ENCODE assay signal across 2 cellular contexts in the genomic region with DNA sequence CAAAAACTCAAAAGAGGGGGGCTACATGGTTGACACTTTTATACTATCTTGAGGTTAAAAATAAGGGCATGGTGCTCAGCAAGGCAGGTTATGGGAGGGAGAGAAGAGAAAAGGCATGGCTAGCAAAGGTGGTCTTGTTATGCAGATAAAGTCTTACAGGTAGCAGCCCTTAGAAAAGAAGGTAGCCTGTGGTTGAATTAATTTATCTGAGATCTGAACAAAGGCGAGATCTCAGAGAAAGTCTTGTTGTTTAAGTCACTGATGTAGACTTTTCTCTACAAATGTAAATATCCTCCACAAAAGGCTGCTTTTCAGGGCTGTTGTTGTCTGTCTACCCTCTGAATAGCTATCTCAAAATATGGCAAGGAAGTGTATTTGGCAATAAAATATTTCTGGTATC.
TF ChIP-seq lines count a peak whose summit lies in the region.

No MANE protein-coding gene starts in this region.

TF ChIP-seq in GM23338, 12 proteins besides CTCF, POLR2A, EP300 and RAD21 (continues in another document):
- TF ChIP-seq EZH2phosphoT487 (IDR thresholded peaks at IDR 0.05; ENCODE audit: unreplicated experiment) (no peak), JUNB (IDR thresholded peaks at IDR 0.05; ENCODE audit: unreplicated experiment) (no peak), REST (IDR thresholded peaks at IDR 0.05; ENCODE audit: unreplicated experiment) (no peak), POLR2AphosphoS5 (IDR thresholded peaks at IDR 0.05; ENCODE audit: low read depth) (no peak), EZH2 (IDR thresholded peaks at IDR 0.05; ENCODE audit: low read depth, unreplicated experiment) (no peak), NANOG (IDR thresholded peaks at IDR 0.05; ENCODE audit: borderline replicate concordance) (peak; percentile 49; the same call in 1 of the 2 replicates), STAT1 (IDR thresholded peaks at IDR 0.05; ENCODE audit: unreplicated experiment) (no peak)
- TF ChIP-seq, protein P1, sequence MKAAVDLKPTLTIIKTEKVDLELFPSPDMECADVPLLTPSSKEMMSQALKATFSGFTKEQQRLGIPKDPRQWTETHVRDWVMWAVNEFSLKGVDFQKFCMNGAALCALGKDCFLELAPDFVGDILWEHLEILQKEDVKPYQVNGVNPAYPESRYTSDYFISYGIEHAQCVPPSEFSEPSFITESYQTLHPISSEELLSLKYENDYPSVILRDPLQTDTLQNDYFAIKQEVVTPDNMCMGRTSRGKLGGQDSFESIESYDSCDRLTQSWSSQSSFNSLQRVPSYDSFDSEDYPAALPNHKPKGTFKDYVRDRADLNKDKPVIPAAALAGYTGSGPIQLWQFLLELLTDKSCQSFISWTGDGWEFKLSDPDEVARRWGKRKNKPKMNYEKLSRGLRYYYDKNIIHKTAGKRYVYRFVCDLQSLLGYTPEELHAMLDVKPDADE (IDR thresholded peaks at IDR 0.05) = no peak
- TF ChIP-seq, protein P2, sequence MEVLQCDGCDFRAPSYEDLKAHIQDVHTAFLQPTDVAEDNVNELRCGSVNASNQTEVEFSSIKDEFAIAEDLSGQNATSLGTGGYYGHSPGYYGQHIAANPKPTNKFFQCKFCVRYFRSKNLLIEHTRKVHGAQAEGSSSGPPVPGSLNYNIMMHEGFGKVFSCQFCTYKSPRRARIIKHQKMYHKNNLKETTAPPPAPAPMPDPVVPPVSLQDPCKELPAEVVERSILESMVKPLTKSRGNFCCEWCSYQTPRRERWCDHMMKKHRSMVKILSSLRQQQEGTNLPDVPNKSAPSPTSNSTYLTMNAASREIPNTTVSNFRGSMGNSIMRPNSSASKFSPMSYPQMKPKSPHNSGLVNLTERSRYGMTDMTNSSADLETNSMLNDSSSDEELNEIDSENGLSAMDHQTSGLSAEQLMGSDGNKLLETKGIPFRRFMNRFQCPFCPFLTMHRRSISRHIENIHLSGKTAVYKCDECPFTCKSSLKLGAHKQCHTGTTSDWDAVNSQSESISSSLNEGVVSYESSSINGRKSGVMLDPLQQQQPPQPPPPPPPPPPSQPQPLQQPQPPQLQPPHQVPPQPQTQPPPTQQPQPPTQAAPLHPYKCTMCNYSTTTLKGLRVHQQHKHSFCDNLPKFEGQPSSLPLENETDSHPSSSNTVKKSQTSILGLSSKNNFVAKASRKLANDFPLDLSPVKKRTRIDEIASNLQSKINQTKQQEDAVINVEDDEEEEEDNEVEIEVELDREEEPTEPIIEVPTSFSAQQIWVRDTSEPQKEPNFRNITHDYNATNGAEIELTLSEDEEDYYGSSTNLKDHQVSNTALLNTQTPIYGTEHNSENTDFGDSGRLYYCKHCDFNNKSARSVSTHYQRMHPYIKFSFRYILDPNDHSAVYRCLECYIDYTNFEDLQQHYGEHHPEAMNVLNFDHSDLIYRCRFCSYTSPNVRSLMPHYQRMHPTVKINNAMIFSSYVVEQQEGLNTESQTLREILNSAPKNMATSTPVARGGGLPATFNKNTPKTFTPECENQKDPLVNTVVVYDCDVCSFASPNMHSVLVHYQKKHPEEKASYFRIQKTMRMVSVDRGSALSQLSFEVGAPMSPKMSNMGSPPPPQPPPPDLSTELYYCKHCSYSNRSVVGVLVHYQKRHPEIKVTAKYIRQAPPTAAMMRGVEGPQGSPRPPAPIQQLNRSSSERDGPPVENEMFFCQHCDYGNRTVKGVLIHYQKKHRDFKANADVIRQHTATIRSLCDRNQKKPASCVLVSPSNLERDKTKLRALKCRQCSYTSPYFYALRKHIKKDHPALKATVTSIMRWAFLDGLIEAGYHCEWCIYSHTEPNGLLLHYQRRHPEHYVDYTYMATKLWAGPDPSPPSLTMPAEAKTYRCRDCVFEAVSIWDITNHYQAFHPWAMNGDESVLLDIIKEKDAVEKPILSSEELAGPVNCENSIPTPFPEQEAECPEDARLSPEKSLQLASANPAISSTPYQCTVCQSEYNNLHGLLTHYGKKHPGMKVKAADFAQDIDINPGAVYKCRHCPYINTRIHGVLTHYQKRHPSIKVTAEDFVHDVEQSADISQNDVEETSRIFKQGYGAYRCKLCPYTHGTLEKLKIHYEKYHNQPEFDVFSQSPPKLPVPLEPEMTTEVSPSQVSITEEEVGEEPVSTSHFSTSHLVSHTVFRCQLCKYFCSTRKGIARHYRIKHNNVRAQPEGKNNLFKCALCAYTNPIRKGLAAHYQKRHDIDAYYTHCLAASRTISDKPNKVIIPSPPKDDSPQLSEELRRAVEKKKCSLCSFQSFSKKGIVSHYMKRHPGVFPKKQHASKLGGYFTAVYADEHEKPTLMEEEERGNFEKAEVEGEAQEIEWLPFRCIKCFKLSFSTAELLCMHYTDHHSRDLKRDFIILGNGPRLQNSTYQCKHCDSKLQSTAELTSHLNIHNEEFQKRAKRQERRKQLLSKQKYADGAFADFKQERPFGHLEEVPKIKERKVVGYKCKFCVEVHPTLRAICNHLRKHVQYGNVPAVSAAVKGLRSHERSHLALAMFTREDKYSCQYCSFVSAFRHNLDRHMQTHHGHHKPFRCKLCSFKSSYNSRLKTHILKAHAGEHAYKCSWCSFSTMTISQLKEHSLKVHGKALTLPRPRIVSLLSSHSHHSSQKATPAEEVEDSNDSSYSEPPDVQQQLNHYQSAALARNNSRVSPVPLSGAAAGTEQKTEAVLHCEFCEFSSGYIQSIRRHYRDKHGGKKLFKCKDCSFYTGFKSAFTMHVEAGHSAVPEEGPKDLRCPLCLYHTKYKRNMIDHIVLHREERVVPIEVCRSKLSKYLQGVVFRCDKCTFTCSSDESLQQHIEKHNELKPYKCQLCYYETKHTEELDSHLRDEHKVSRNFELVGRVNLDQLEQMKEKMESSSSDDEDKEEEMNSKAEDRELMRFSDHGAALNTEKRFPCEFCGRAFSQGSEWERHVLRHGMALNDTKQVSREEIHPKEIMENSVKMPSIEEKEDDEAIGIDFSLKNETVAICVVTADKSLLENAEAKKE (CRISPR knock-in tag; IDR thresholded peaks at IDR 0.05) = peak; percentile 21; the same call in 1 of the 2 replicates

TF ChIP-seq in H1, 55 proteins besides CTCF, POLR2A, EP300 and RAD21:
- TF ChIP-seq, protein P3, sequence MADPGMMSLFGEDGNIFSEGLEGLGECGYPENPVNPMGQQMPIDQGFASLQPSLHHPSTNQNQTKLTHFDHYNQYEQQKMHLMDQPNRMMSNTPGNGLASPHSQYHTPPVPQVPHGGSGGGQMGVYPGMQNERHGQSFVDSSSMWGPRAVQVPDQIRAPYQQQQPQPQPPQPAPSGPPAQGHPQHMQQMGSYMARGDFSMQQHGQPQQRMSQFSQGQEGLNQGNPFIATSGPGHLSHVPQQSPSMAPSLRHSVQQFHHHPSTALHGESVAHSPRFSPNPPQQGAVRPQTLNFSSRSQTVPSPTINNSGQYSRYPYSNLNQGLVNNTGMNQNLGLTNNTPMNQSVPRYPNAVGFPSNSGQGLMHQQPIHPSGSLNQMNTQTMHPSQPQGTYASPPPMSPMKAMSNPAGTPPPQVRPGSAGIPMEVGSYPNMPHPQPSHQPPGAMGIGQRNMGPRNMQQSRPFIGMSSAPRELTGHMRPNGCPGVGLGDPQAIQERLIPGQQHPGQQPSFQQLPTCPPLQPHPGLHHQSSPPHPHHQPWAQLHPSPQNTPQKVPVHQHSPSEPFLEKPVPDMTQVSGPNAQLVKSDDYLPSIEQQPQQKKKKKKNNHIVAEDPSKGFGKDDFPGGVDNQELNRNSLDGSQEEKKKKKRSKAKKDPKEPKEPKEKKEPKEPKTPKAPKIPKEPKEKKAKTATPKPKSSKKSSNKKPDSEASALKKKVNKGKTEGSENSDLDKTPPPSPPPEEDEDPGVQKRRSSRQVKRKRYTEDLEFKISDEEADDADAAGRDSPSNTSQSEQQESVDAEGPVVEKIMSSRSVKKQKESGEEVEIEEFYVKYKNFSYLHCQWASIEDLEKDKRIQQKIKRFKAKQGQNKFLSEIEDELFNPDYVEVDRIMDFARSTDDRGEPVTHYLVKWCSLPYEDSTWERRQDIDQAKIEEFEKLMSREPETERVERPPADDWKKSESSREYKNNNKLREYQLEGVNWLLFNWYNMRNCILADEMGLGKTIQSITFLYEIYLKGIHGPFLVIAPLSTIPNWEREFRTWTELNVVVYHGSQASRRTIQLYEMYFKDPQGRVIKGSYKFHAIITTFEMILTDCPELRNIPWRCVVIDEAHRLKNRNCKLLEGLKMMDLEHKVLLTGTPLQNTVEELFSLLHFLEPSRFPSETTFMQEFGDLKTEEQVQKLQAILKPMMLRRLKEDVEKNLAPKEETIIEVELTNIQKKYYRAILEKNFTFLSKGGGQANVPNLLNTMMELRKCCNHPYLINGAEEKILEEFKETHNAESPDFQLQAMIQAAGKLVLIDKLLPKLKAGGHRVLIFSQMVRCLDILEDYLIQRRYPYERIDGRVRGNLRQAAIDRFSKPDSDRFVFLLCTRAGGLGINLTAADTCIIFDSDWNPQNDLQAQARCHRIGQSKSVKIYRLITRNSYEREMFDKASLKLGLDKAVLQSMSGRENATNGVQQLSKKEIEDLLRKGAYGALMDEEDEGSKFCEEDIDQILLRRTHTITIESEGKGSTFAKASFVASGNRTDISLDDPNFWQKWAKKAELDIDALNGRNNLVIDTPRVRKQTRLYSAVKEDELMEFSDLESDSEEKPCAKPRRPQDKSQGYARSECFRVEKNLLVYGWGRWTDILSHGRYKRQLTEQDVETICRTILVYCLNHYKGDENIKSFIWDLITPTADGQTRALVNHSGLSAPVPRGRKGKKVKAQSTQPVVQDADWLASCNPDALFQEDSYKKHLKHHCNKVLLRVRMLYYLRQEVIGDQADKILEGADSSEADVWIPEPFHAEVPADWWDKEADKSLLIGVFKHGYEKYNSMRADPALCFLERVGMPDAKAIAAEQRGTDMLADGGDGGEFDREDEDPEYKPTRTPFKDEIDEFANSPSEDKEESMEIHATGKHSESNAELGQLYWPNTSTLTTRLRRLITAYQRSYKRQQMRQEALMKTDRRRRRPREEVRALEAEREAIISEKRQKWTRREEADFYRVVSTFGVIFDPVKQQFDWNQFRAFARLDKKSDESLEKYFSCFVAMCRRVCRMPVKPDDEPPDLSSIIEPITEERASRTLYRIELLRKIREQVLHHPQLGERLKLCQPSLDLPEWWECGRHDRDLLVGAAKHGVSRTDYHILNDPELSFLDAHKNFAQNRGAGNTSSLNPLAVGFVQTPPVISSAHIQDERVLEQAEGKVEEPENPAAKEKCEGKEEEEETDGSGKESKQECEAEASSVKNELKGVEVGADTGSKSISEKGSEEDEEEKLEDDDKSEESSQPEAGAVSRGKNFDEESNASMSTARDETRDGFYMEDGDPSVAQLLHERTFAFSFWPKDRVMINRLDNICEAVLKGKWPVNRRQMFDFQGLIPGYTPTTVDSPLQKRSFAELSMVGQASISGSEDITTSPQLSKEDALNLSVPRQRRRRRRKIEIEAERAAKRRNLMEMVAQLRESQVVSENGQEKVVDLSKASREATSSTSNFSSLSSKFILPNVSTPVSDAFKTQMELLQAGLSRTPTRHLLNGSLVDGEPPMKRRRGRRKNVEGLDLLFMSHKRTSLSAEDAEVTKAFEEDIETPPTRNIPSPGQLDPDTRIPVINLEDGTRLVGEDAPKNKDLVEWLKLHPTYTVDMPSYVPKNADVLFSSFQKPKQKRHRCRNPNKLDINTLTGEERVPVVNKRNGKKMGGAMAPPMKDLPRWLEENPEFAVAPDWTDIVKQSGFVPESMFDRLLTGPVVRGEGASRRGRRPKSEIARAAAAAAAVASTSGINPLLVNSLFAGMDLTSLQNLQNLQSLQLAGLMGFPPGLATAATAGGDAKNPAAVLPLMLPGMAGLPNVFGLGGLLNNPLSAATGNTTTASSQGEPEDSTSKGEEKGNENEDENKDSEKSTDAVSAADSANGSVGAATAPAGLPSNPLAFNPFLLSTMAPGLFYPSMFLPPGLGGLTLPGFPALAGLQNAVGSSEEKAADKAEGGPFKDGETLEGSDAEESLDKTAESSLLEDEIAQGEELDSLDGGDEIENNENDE (IDR thresholded peaks at IDR 0.05; ENCODE audit: insufficient replicate concordance, low read length) = peak; percentile 95
- no peak for TF ChIP-seq SP1 (IDR thresholded peaks at IDR 0.05; ENCODE audit: low read depth, low read length)
